In genomic region chr12:109708939-109709338, GRCh38 we compare ENCODE assay signal across 2 cellular contexts.
TF ChIP-seq lines count a peak whose summit lies in the region.

No MANE protein-coding gene starts in this region.

TF ChIP-seq in GM23338, 12 proteins besides CTCF, POLR2A, EP300 and RAD21 (continued from another document):
- TF ChIP-seq ZNF462 (CRISPR knock-in tag; IDR thresholded peaks at IDR 0.05) (no peak), REST (IDR thresholded peaks at IDR 0.05; ENCODE audit: unreplicated experiment) (no peak), CREB1 (CRISPR knock-in tag; IDR thresholded peaks at IDR 0.05; ENCODE audit: low read depth) (no peak), NANOG (IDR thresholded peaks at IDR 0.05; ENCODE audit: borderline replicate concordance) (no peak), ZNF114 (CRISPR knock-in tag; IDR thresholded peaks at IDR 0.05) (no peak), POLR2AphosphoS5 (IDR thresholded peaks at IDR 0.05; ENCODE audit: low read depth) (no peak), STAT1 (IDR thresholded peaks at IDR 0.05; ENCODE audit: unreplicated experiment) (no peak), ETS1 (IDR thresholded peaks at IDR 0.05) (no peak), EZH2 (IDR thresholded peaks at IDR 0.05; ENCODE audit: low read depth, unreplicated experiment) (no peak), ZNF331 (CRISPR knock-in tag; IDR thresholded peaks at IDR 0.05; ENCODE audit: low read depth) (no peak), EZH2phosphoT487 (IDR thresholded peaks at IDR 0.05; ENCODE audit: unreplicated experiment) (no peak)

TF ChIP-seq in K562, 482 proteins besides CTCF, POLR2A, EP300 and RAD21 (continued from another document):
- TF ChIP-seq AFF1 (IDR thresholded peaks at IDR 0.05; ENCODE audit: low read depth in 1 of 2, partially characterized antibody in 2 of 2) (no peak), CHD2 (IDR thresholded peaks at IDR 0.05; ENCODE audit: low read depth, low read length) (no peak), CBFA2T3 (IDR thresholded peaks at IDR 0.05) (no peak), ZNF318 (IDR thresholded peaks at IDR 0.05; ENCODE audit: borderline replicate concordance in 1 of 2, low read depth in 1 of 2) (no peak), EGR1 (conservative IDR thresholded peaks at IDR 0.05) (no peak), NRF1 (conservative IDR thresholded peaks at IDR 0.05 in 1 of 2, IDR thresholded peaks at IDR 0.05 in 1 of 2) (no peak), XRCC3 (IDR thresholded peaks at IDR 0.05) (no peak), SMARCA5 (IDR thresholded peaks at IDR 0.05) (peak; percentile 81; the same call in 1 of the 2 replicates), BDP1 (IDR thresholded peaks at IDR 0.05; ENCODE audit: insufficient read depth, insufficient read length) (no peak), ZNF436 (CRISPR knock-in tag; IDR thresholded peaks at IDR 0.05) (peak; percentile 70; the same call in 1 of the 2 replicates), HCFC1 (IDR thresholded peaks at IDR 0.05; ENCODE audit: low read depth, low read length) (no peak), PTBP1 (IDR thresholded peaks at IDR 0.05; ENCODE audit: low read depth, low read length) (peak; percentile 80; the same call in 1 of the 2 replicates), MXD1 (CRISPR knock-in tag; IDR thresholded peaks at IDR 0.05; ENCODE audit: borderline replicate concordance, poor library complexity, severe bottlenecking) (no peak), ZFP36 (IDR thresholded peaks at IDR 0.05; ENCODE audit: low read depth, low read length, partially characterized antibody) (peak; percentile 98), ZNF699 (CRISPR knock-in tag; IDR thresholded peaks at IDR 0.05; ENCODE audit: insufficient replicate concordance) (no peak), KLF10 (CRISPR knock-in tag; IDR thresholded peaks at IDR 0.05) (no peak), HDAC2 (IDR thresholded peaks at IDR 0.05) (0 out of 2 replicates have a peak, but pooled peaks have one; percentile 22), MCM7 (IDR thresholded peaks at IDR 0.05) (no peak), ZNF785 (CRISPR knock-in tag; IDR thresholded peaks at IDR 0.05) (no peak), CLOCK (CRISPR knock-in tag; IDR thresholded peaks at IDR 0.05; ENCODE audit: borderline replicate concordance) (no peak), NCOA6 (IDR thresholded peaks at IDR 0.05) (no peak), KDM1A (IDR thresholded peaks at IDR 0.05) (0 out of 4 replicates have a peak, but pooled peaks have one; percentile 26 to 49), ZBTB17 (CRISPR knock-in tag; IDR thresholded peaks at IDR 0.05) (no peak), NFRKB (IDR thresholded peaks at IDR 0.05; ENCODE audit: low read depth) (no peak), SETDB1 (IDR thresholded peaks at IDR 0.05; ENCODE audit: low read length) (no peak), RBM25 (IDR thresholded peaks at IDR 0.05; ENCODE audit: low read depth, low read length, severe bottlenecking) (peak; percentile 66)
